Comparison of ENCODE assay signal across 19 cellular contexts in the genomic region with DNA sequence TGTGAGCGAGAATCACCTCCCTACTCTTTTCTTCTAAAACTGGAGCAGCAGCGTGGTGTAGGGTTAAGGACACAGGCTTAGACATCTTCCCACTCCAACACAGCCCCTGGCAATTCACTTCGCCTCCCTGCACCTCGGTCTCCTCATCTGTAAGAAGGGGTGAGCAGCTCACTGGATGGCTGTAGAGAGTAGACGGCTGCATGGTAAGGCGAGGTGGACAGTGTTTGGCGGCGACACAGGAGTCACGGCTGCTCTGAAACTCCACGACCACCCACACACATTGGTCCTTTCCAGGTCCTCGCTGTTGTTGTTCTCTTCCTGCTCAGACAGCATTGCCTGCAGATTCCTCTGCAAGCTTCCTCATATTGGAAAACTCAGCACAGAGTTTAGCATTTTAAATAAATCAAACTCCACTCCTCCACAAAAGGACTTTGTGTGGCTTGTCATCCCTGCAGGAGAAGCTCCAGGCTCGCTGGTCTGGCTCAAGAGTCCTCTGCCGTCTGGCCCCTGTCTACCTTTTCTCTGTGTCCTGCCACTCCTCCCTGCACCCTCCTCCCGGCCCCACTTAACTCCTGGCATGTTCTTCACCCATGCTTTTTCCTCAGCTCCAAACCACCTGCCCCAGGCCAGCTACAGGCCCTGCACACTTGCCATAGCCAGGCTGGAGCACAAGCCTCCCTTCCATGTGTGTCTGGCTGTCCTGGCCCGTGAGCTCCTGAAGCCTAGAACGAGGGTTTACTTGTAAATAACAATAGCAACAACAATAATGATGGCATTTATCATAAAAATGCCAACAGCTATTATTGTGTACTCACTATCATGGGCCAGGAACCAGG. TPM values are rescaled to one million over a fixed set of nuclear protein-coding genes. Genes with fewer than 3 reads are reported as not detected.
DNase-seq lines count a peak whose midpoint lies in the region; ATAC-seq, FAIRE-seq and TF ChIP-seq lines count a peak whose summit lies in the region.
"Had no signal": no experiment of that assay in that cellular context is flagged by ENCODE, and none has a peak within 500 bp of the region (broad histone marks: within the 10 kb centered on the region; RNA-seq: fewer than 3 reads in every experiment).

No MANE protein-coding gene starts in this region.

- 0 out of 2 replicates have a peak overlapping the region, but pooled peaks have one; percentile 39 for H2AK5ac ChIP-seq in H1 (ENCODE audit: low read depth, low read length)

- no peak overlapping the region for H3K56ac ChIP-seq in H1 (replicated peaks; ENCODE audit: insufficient read length, low read depth, low read length)

- FAIRE-seq in H1 (lab: Jason Lieb, UNC) = no peak
- FAIRE-seq: GM12892, GM18507 had no signal

- H3K14ac ChIP-seq in H1 (ENCODE audit: insufficient read length) = no peak overlapping the region

- peaks cover 0 to 7% (median 3%) of the 10 kb centered on the region in 4 experiments; a peak in 4 of 7 replicates for H3K4me1 ChIP-seq in H1 (replicated peaks in 1 of 4; ENCODE audit: control insufficient read depth in 3 of 4, insufficient read depth in 4 of 4, low read length in 3 of 4)
- H3K4me1 ChIP-seq: HAP-1 had no signal

- H2AFZ ChIP-seq in H1 (ENCODE audit: low read length) = no peak overlapping the region

- ATAC-seq in left cardiac atrium = no peak

- no peaks in the 10 kb centered on the region for H3K23me2 ChIP-seq in H1 (ENCODE audit: low read depth, low read length)

- H3K27ac ChIP-seq in H1 (ENCODE audit: low read depth, low read length) = no peak overlapping the region
- H3K27ac ChIP-seq: C4-2B had no signal

- peaks cover 0 to 4% (median 0%) of the 10 kb centered on the region in 4 experiments; a peak in 1 of 7 replicates for H3K27me3 ChIP-seq in H1 (replicated peaks in 1 of 4; ENCODE audit: control insufficient read depth in 3 of 4, extremely low read depth in 1 of 4, insufficient read depth in 3 of 4, low read length in 3 of 4)

- no peak for TF ChIP-seq POLR2A in H1 (IDR thresholded peaks at IDR 0.05; ENCODE audit: control extremely low read depth in 1 of 2, low read depth in 2 of 2, low read length in 2 of 2)

- POLR2A ChIA-PET in H1 (lab: Charles Lee; ENCODE audit: partially characterized antibody) = interaction anchor here (0.7 kb wide), 1 partner anchor 9 kb away, joined by 3 read pairs; no protein-coding TSS in a partner anchor

- H2BK120ac ChIP-seq in H1 (replicated peaks; ENCODE audit: low read depth, low read length) = no peak overlapping the region

- H4K91ac ChIP-seq in H1 (replicated peaks; ENCODE audit: insufficient read length, low read length) = no peak overlapping the region

- H3K79me2 ChIP-seq in H1 (ENCODE audit: control insufficient read depth in 1 of 2, insufficient read depth in 2 of 2, low read length in 2 of 2) = no peaks in the 10 kb centered on the region

- intact Hi-C loops in cardiac septum (cut with DNase I) = no loop called here
- intact Hi-C loops in left cardiac atrium (cut with DNase I) = no loop called here

- TF ChIP-seq CTCF in H1 (IDR thresholded peaks at IDR 0.05; ENCODE audit: control extremely low read depth in 1 of 3, insufficient read depth in 1 of 3, low read depth in 1 of 3, low read length in 3 of 3) = no peak

- peak overlapping the region; percentile 75; the same call in 1 of the 2 replicates for H2BK12ac ChIP-seq in H1 (ENCODE audit: low read depth, low read length)

- H2BK15ac ChIP-seq in H1 (ENCODE audit: low read length) = no peak overlapping the region

- no peak for TF ChIP-seq EP300 in H1 (IDR thresholded peaks at IDR 0.05; ENCODE audit: borderline replicate concordance in 1 of 2, low read depth in 2 of 2, low read length in 2 of 2)

- 85% methylated on average over 16 of the region's 16 CpGs; no CpG with 5 or more reads in 1 of the 2 experiments for WGBS in H1 (ENCODE audit: extremely low coverage in 1 of 2, insufficient coverage in 1 of 2, insufficient read length in 1 of 2, insufficient replicate concordance in 2 of 2, low coverage in 1 of 2, low lambda C conversion rate in 2 of 2, missing lambda C conversion rate in 1 of 2), 2 experiments

- no peak for TF ChIP-seq RAD21 in H1 (IDR thresholded peaks at IDR 0.05 in 1 of 2, conservative IDR thresholded peaks at IDR 0.05 in 1 of 2; ENCODE audit: low read depth in 2 of 2, low read length in 2 of 2)

- no peak overlapping the region for H4K5ac ChIP-seq in H1 (ENCODE audit: insufficient read length, low read depth, low read length)

- no peak overlapping the region for H2BK5ac ChIP-seq in H1 (ENCODE audit: low read depth, low read length)

- no peak overlapping the region for H4K8ac ChIP-seq in H1 (ENCODE audit: extremely low read depth, insufficient read depth, low read length)

- no peak overlapping the region for H3K4me3 ChIP-seq in H1 (ENCODE audit: extremely low read depth in 1 of 4, insufficient read depth in 2 of 4, low read depth in 3 of 4, low read length in 4 of 4)
- H3K4me3 ChIP-seq: HAP-1 had no signal

- no peak overlapping the region for H3K4ac ChIP-seq in H1 (replicated peaks; ENCODE audit: insufficient read length, low read depth, low read length)

- no peaks in the 10 kb centered on the region for H3K79me1 ChIP-seq in H1 (ENCODE audit: low read depth, low read length)

- no peak overlapping the region for H3K18ac ChIP-seq in H1 (ENCODE audit: extremely low read depth, low read length)

- no peak overlapping the region for H3K9ac ChIP-seq in H1 (replicated peaks in 1 of 4; ENCODE audit: extremely low read depth in 1 of 4, low read depth in 3 of 4, low read length in 3 of 4)

- no peaks in the 10 kb centered on the region for H3K36me3 ChIP-seq in H1 (ENCODE audit: control insufficient read depth in 2 of 4, insufficient read depth in 4 of 4, low read length in 3 of 4)
- H3K36me3 ChIP-seq: HAP-1 had no signal

- no peak overlapping the region for H2BK20ac ChIP-seq in H1 (ENCODE audit: low read length)

- H3K9me3 ChIP-seq in H1 (ENCODE audit: insufficient read depth in 2 of 2, low read depth in 1 of 2, low read length in 1 of 2) = no peaks in the 10 kb centered on the region
- H3K9me3 ChIP-seq: HAP-1 had no signal

- H4K20me1 ChIP-seq in H1 (replicated peaks in 1 of 2; ENCODE audit: control insufficient read depth in 1 of 2, insufficient read depth in 2 of 2, low read length in 2 of 2) = no peaks in the 10 kb centered on the region

- DNase-seq in cardiac septum (ENCODE audit: low spot score) (peak; percentile 63), left cardiac atrium (no peak), H1 (ENCODE audit: low read depth in 1 of 2, low spot score in 2 of 2) (no peak), mesenteric fat pad (ENCODE audit: low spot score) (peak; percentile 68), dermis blood vessel endothelial cell (no peak), NCI-H128 (lab: John Stamatoyannopoulos, UW; ENCODE audit: unreplicated experiment) (no peak), germinal center (ENCODE audit: low spot score) (no peak)
- DNase-seq in activated effector memory CD4-positive, alpha-beta T cell treated with Interleukin-2 at 50 U/mL for 16 hours = no peak
- DNase-seq: CD4-positive, alpha-beta memory T cell; DMS153; DMS79; GDM1; GOT3 had no signal

- no peak overlapping the region for H3K23ac ChIP-seq in H1 (ENCODE audit: insufficient read length)

- H3K4me2 ChIP-seq in H1 (ENCODE audit: insufficient read depth in 1 of 2, low read depth in 2 of 2, low read length in 2 of 2) = no peak overlapping the region

- CTCF ChIA-PET in H1 (lab: Charles Lee; ENCODE audit: partially characterized antibody) = interaction anchor here (0.6 to 2.0 kb wide), 6 partner anchors 18 to 97 kb away, joined by 3 to 6 read pairs (median 4); no protein-coding TSS in a partner anchor

TF ChIP-seq in H1, 55 proteins besides CTCF, POLR2A, EP300 and RAD21:
- TF ChIP-seq CBX8 (IDR thresholded peaks at IDR 0.05; ENCODE audit: borderline replicate concordance, low read depth, low read length) (no peak), TBP (IDR thresholded peaks at IDR 0.05; ENCODE audit: low read depth, low read length) (no peak), GTF2F1 (IDR thresholded peaks at IDR 0.05; ENCODE audit: borderline replicate concordance, low read depth, low read length) (no peak), BCL11A (IDR thresholded peaks at IDR 0.05; ENCODE audit: low read depth in 2 of 2, low read length in 2 of 2) (no peak), GABPA (IDR thresholded peaks at IDR 0.05; ENCODE audit: borderline replicate concordance, insufficient read depth, low read length) (no peak), SIN3A (conservative IDR thresholded peaks at IDR 0.05 in 1 of 2, IDR thresholded peaks at IDR 0.05 in 1 of 2; ENCODE audit: low read depth in 1 of 2, low read length in 2 of 2) (no peak), KDM1A (IDR thresholded peaks at IDR 0.05; ENCODE audit: borderline replicate concordance, low read length) (no peak), RNF2 (IDR thresholded peaks at IDR 0.05; ENCODE audit: borderline replicate concordance, low read depth, low read length, missing control alignments, poor library complexity, severe bottlenecking) (no peak), SP4 (IDR thresholded peaks at IDR 0.05; ENCODE audit: low read length) (no peak), BRCA1 (IDR thresholded peaks at IDR 0.05; ENCODE audit: low read depth, low read length) (no peak), PHF8 (conservative IDR thresholded peaks at IDR 0.05; ENCODE audit: low read depth, low read length) (no peak), JUND (IDR thresholded peaks at IDR 0.05; ENCODE audit: low read length) (no peak)

RNA-seq across cellular contexts. Expression of gene CRMP1, which starts 41.3 kb away (rescaled TPM):
- total RNA-seq in cardiac septum = 1.9 TPM
- total RNA-seq in left cardiac atrium = 1 to 10 TPM in 1 of 2 donors, under 1 TPM in 1; 0.44 to 1.9 TPM
- 117 and 120 TPM in 2 replicates for total RNA-seq in H1 (2021; fragmentation: NEBNext Ultra II Directional; extraction: Animal tissue kit (Norgen Biotek cat#: 25700))
- 131 and 137 TPM in 2 replicates for polyA plus RNA-seq in H1 (2011; rRNA removed)
- polyA plus RNA-seq in H1 (2011; cell fraction: cytosol; rRNA removed) = 121 TPM
- 117 TPM for polyA plus RNA-seq in H1 (2011; cell fraction: nucleus; rRNA removed)
- polyA plus RNA-seq in H1 (2012, experiment 1 of 2) = 104 to 147 TPM (median 135 TPM) in 4 replicates
- 125 TPM for polyA plus RNA-seq in H1 (2012, experiment 2 of 2)
- 92.2 TPM for polyA plus RNA-seq in H1 (2013, experiment 1 of 2)
- polyA plus RNA-seq in H1 (2013, experiment 2 of 2) = 91.3 TPM
- polyA minus RNA-seq in H1 (2011; rRNA and poly(A)+ RNA removed) = 101 and 107 TPM in 2 replicates
- polyA minus RNA-seq in H1 (2011; cell fraction: cytosol; rRNA and poly(A)+ RNA removed) = 75.3 TPM
- polyA minus RNA-seq in H1 (2011; cell fraction: nucleus; rRNA and poly(A)+ RNA removed) = 50.6 TPM
- 0.16 TPM for total RNA-seq in mesenteric fat pad
- total RNA-seq in dermis blood vessel endothelial cell = 0.34 and 0.37 TPM in 2 replicates
- total RNA-seq: B cell; CD4-positive, alpha-beta memory T cell; HT-29 had no signal
- polyA plus RNA-seq: CD4-positive, alpha-beta memory T cell had no signal

Comparison
In these comparisons a context has a peak if more than half of its experiments do, and no peak if none do; other contexts are left out.
1. DNase-seq: peak in cardiac septum (single experiment) and mesenteric fat pad (single experiment); none in left cardiac atrium (single experiment), H1 (0 of 2), dermis blood vessel endothelial cell (single experiment), NCI-H128 (single experiment), germinal center (single experiment) and activated effector memory CD4-positive, alpha-beta T cell treated with Interleukin-2 at 50 U/mL for 16 hours (single experiment).
2. RNA of gene CRMP1, which starts 41.3 kb away (total RNA-seq): 117 to 120 TPM in H1; 1.9 TPM in cardiac septum (single experiment), 0.44 to 1.9 TPM in left cardiac atrium, 0.34 to 0.37 TPM in dermis blood vessel endothelial cell and 0.16 TPM in mesenteric fat pad (single experiment); every median in the first group is over 10 times any median in the second.